9 cellular contexts compared by ENCODE assay signal in the genomic region with DNA sequence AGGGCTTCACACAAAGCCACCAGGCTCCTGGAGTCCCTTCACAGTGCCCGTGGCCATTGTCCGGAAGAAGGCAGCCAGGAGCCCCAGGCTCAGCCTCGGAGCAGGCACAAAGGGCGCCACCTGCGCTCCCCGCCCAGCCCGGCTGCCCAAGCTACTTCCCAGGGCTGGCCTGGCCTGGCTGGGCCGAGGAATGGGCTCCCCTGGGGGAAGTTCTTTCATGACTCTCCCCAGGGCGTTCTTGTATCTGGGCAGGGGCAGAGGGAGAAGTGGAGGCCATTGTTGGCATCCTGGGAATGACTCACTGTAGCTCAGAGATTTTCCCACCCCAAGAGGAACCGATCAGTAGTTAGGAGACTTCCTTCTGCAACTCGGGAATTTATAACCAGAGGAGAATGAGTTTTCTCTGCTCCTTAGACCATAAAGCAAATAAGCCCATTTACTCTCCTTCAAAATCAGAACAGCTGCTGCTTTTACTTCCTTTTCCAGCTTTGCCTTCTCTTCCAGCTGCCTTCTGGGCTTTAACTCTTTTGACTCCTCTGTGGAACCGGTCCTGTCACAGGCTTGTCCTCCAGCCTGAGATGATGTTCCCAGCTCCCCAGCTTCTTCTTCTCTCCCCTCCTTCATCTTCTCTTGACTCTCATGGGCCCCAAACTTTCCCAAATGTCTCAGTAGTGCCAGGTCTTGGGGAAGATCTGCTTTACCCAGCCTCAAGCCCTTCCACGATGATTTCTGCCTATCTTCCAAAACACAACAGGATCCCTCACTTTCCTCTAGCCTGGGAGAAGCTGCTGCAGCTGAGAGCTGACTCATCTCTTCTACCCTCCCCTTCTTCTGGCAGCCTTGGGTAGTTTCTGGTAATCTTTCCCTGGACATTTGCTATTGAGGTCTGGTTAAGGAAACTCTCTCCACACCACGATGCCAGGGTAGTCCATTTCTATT.
A peak's percentile ranks its signal among the peaks of the same experiment; 100 is the strongest.
DNase-seq lines count a peak whose midpoint lies in the region; ATAC-seq lines count a peak whose summit lies in the region.
"Had no signal": no experiment of that assay in that cellular context is flagged by ENCODE, and none has a peak within 500 bp of the region (broad histone marks: within the 10 kb centered on the region; RNA-seq: fewer than 3 reads in every experiment).

No MANE protein-coding gene starts in this region.

- no peak for ATAC-seq in HG03432 (IDR thresholded peaks at IDR 0.05; ENCODE audit: unreplicated experiment)

- WGBS in urinary bladder = 44% methylated on average over 14 of the region's 14 CpGs

- DNase-seq in SJCRH30 (peak; percentile 62 to 79), fibroblast of gingiva (ENCODE audit: low read depth) (peak; percentile 57), myocyte (ENCODE audit: low read depth) (peak; percentile 86)
- DNase-seq in activated effector memory CD4-positive, alpha-beta T cell treated with Interleukin-2 at 50 U/mL for 16 hours = no peak
- no peak for DNase-seq in activated CD8-positive, alpha-beta memory T cell treated with anti-CD3 and anti-CD28 coated beads, Interleukin-2, amount 50 U/mL, for 48 hours
- DNase-seq: activated naive CD4-positive, alpha-beta T cell treated with anti-CD3 and anti-CD28 coated beads for 36 hours; NCI-H146 had no signal

- H3K9me3 ChIP-seq in SJCRH30 (replicated peaks) = no peaks in the 10 kb centered on the region

- no peaks in the 10 kb centered on the region for H3K27me3 ChIP-seq in SJCRH30

- H3K36me3 ChIP-seq in SJCRH30 (peaks cover 22% of the 10 kb centered on the region), urinary bladder (ENCODE audit: insufficient read depth) (no peaks in the 10 kb centered on the region)

- H3K4me3 ChIP-seq in SJCRH30 = peak overlapping the region; percentile 2
- H3K4me3 ChIP-seq in urinary bladder (ENCODE audit: low read depth, low read length) = no peak overlapping the region

- peaks cover 40% of the 10 kb centered on the region for H3K4me1 ChIP-seq in SJCRH30
- no peaks in the 10 kb centered on the region for H3K4me1 ChIP-seq in urinary bladder (ENCODE audit: insufficient read depth)

- H3K27ac ChIP-seq in SJCRH30 (peak overlapping the region; percentile 92), urinary bladder (ENCODE audit: low read depth) (peak overlapping the region; percentile 74)

Comparison
In these comparisons a context has a peak if more than half of its experiments do, and no peak if none do; other contexts are left out.
1. DNase-seq: peak in SJCRH30 (2 of 2), fibroblast of gingiva (single experiment) and myocyte (single experiment); none in activated effector memory CD4-positive, alpha-beta T cell treated with Interleukin-2 at 50 U/mL for 16 hours (single experiment) and activated CD8-positive, alpha-beta memory T cell treated with anti-CD3 and anti-CD28 coated beads, Interleukin-2, amount 50 U/mL, for 48 hours (single experiment).